ENCODE assay signal across 9 cellular contexts in the genomic region with DNA sequence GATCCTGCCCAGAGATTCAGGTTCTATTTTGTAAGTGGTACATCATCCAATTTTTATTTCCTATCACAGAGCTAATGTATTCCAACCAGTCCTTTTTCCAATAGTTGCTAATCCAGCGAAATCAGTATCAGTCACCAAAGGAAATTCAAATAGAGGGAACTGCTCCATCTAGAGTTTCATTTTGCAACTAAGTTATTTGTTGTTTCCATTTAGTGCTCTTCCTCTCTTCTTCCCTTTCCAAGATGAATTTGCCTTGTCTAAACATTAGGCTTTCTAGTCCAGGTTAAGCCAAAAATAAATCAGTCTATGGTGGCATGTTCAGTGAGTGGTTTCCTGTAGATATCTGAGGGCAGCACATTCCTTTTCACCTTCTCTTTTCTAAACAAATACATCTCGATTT.
DNase-seq lines count a peak whose midpoint lies in the region; ATAC-seq and TF ChIP-seq lines count a peak whose summit lies in the region.
"Had no signal": no experiment of that assay in that cellular context is flagged by ENCODE, and none has a peak within 500 bp of the region (broad histone marks: within the 10 kb centered on the region; RNA-seq: fewer than 3 reads in every experiment).

No MANE protein-coding gene starts in this region.

- TF ChIP-seq POLR2A in spleen (IDR thresholded peaks at IDR 0.05), result no peak

- H3K27ac ChIP-seq in RWPE2 (ENCODE audit: poor library complexity, severe bottlenecking), result no peak overlapping the region
- no peak overlapping the region for H3K27ac ChIP-seq in spleen

- 7 to 21% (median 19%) methylated on average over 2 of the region's 2 CpGs for WGBS in spleen, 5 donors

- intact Hi-C loops in spleen (cut with DNase I; ENCODE audit: low total_unique reads), result no loop called here

- no peaks in the 10 kb centered on the region for H3K27me3 ChIP-seq in RWPE2 (ENCODE audit: insufficient read depth, poor library complexity, severe bottlenecking)
- H3K27me3 ChIP-seq in spleen (replicated peaks in 1 of 7), result peaks cover 0 to 14% (median 0%) of the 10 kb centered on the region in 7 donors
- no peaks in the 10 kb centered on the region for H3K27me3 ChIP-seq in MG63

- no peaks in the 10 kb centered on the region for H3K36me3 ChIP-seq in RWPE2 (ENCODE audit: low read depth)
- H3K36me3 ChIP-seq in spleen, result no peaks in the 10 kb centered on the region
- no peaks in the 10 kb centered on the region for H3K36me3 ChIP-seq in MG63

- no peak for ATAC-seq in RWPE2 (ENCODE audit: low read depth)

- in situ Hi-C loops in KBM-7 (cut with MboI; ENCODE audit: low pct_unique_long_range_greater_than_20kb, low sequenced_read_pairs), result no loop called here

- peak; percentile 57 for TF ChIP-seq CTCF in RWPE2 (IDR thresholded peaks at IDR 0.05; ENCODE audit: poor library complexity, severe bottlenecking)
- TF ChIP-seq CTCF in spleen (IDR thresholded peaks at IDR 0.05 in 8 of 11, conservative IDR thresholded peaks at IDR 0.05 in 3 of 11), result peak in 6 of 11 experiments; percentile 9 to 38 (median 28)

- no peaks in the 10 kb centered on the region for H3K9me3 ChIP-seq in RWPE2 (ENCODE audit: severe bottlenecking)
- H3K9me3 ChIP-seq in spleen, result no peaks in the 10 kb centered on the region
- no peaks in the 10 kb centered on the region for H3K9me3 ChIP-seq in MG63

- DNase-seq in H4 (ENCODE audit: low spot score) (peak; percentile 35), RWPE2 (ENCODE audit: low spot score) (no peak), foreskin melanocyte (peak; percentile 29), spleen (no peak), MV-4-11 (lab: John Stamatoyannopoulos, UW) (no peak), MG63 (no peak), HK-2 (ENCODE audit: unreplicated experiment) (no peak), KBM-7 (no peak)
- DNase-seq: NCI-H1092 treated with DMSO at 0.1 percent for 48 hours had no signal

- H3K4me3 ChIP-seq in RWPE2 (ENCODE audit: severe bottlenecking), result no peak overlapping the region
- no peak overlapping the region for H3K4me3 ChIP-seq in spleen
- H3K4me3 ChIP-seq in MG63, result no peak overlapping the region

- H3K4me1 ChIP-seq in RWPE2 (ENCODE audit: insufficient read depth, poor library complexity, severe bottlenecking), result no peaks in the 10 kb centered on the region
- H3K4me1 ChIP-seq in spleen, result peaks cover 0 to 10% (median 0%) of the 10 kb centered on the region in 6 donors

Comparison
In these comparisons a context has a peak if more than half of its experiments do, and no peak if none do; other contexts are left out.
1. DNase-seq: peak in H4 (single experiment) and foreskin melanocyte (single experiment); none in RWPE2 (single experiment), spleen (single experiment), MV-4-11 (single experiment), MG63 (single experiment), HK-2 (single experiment) and KBM-7 (single experiment).